26 cellular contexts compared by ENCODE assay signal in genomic region chr13:91493442-91493841, GRCh38.
"Had no signal": no experiment of that assay in that cellular context is flagged by ENCODE, and none has a peak within 500 bp of the region (broad histone marks: within the 10 kb centered on the region; RNA-seq: fewer than 3 reads in every experiment).

No MANE protein-coding gene starts in this region.

- H3K27me3 Mint-ChIP-seq: naive B cell had no signal

- H3K4me1 Mint-ChIP-seq: immature natural killer cell, naive B cell had no signal

- H3K27me3 ChIP-seq: dorsolateral prefrontal cortex, esophagus muscularis mucosa, foreskin keratinocyte, gastroesophageal sphincter, heart left ventricle, hepatocyte, left lung had no signal

- H3K9me3 ChIP-seq: esophagus muscularis mucosa, gastroesophageal sphincter, heart left ventricle, lower lobe of right lung, mucosa of descending colon had no signal

- H2AFZ ChIP-seq: hepatocyte had no signal

- FAIRE-seq: colon, endothelial cell of umbilical vein, frontal cortex, kidney had no signal

- H3K36me3 Mint-ChIP-seq: mesothelial cell of epicardium, naive B cell had no signal

- H3K27ac ChIP-seq: coronary artery, dorsolateral prefrontal cortex, esophagus muscularis mucosa, foreskin keratinocyte, gastroesophageal sphincter, heart left ventricle, hepatocyte, left lung, lower lobe of right lung had no signal

- DNase-seq: dermis blood vessel endothelial cell; dorsolateral prefrontal cortex; effector CD4-positive, alpha-beta T cell; effector memory CD4-positive, alpha-beta T cell; foreskin keratinocyte; heart left ventricle; hypothalamus; immature natural killer cell; islet precursor cell; kidney; kidney glomerular epithelial cell; left cardiac atrium; left lung; left ventricle myocardium superior; lower lobe of right lung; mesenchymal stem cell; mucosa of descending colon; naive B cell had no signal

- H3K36me3 ChIP-seq: esophagus muscularis mucosa, gastroesophageal sphincter, heart left ventricle, left lung, lower lobe of right lung had no signal

- H3K79me2 ChIP-seq: hepatocyte had no signal

- H3K4me1 ChIP-seq: esophagus muscularis mucosa, foreskin keratinocyte, gastroesophageal sphincter, heart left ventricle, left lung, lower lobe of right lung had no signal

- H3K27ac Mint-ChIP-seq: immature natural killer cell, mesothelial cell of epicardium had no signal

- H3K4me2 ChIP-seq: hepatocyte had no signal

- H3K4me3 Mint-ChIP-seq: immature natural killer cell, mesothelial cell of epicardium had no signal

- ATAC-seq: foreskin keratinocyte, gastroesophageal sphincter, heart left ventricle, left cardiac atrium, left lung, left ventricle myocardium superior, lower lobe of right lung, mucosa of descending colon had no signal

- H3K4me3 ChIP-seq: coronary artery, dorsolateral prefrontal cortex, esophagus muscularis mucosa, gastroesophageal sphincter, heart left ventricle, hepatocyte, left lung, lower lobe of right lung, mucosa of descending colon had no signal
